In genomic region chr20:35279040-35279439, GRCh38 we compare ENCODE assay signal across 13 cellular contexts. TPM values are rescaled to one million over a fixed set of nuclear protein-coding genes. Genes with fewer than 3 reads are reported as not detected.
DNase-seq lines count a peak whose midpoint lies in the region; ATAC-seq and TF ChIP-seq lines count a peak whose summit lies in the region.
"Had no signal": no experiment of that assay in that cellular context is flagged by ENCODE, and none has a peak within 500 bp of the region (broad histone marks: within the 10 kb centered on the region; RNA-seq: fewer than 3 reads in every experiment).

No MANE protein-coding gene starts in this region.

- no peaks in the 10 kb centered on the region for H3K9me3 ChIP-seq in vagina
- H3K9me3 ChIP-seq in OCI-LY7 (ENCODE audit: low read length), result no peaks in the 10 kb centered on the region

- intact Hi-C loops in vagina (cut with DNase I) (no loop called here), OCI-LY7 (cut with micrococcal nuclease; ENCODE audit: unreplicated experiment) (loop anchor here (10.0 kb wide), 1 partner anchor 404 kb away; the partner anchor contains the start of genes ACSS2 and GGT7)

- H3K36me3 ChIP-seq in vagina (peaks cover 0 to 23% of the 10 kb centered on the region in 2 donors), OCI-LY7 (ENCODE audit: insufficient read depth, low read length) (peaks cover 64% of the 10 kb centered on the region)

- CTCF ChIA-PET in OCI-LY7 (lab: Charles Lee; ENCODE audit: unreplicated experiment), result no interaction called here

- no peaks in the 10 kb centered on the region for H3K27me3 Mint-ChIP-seq in stimulated activated naive CD8-positive, alpha-beta T cell treated with anti-CD3 and anti-CD28 coated beads, Interleukin-15, Interleukin-2, amounts not matched to agents 100 ng/mL and 50 ng/mL, for 24 hours
- H3K27me3 Mint-ChIP-seq in brain (peaks cover 7% of the 10 kb centered on the region), endothelial cell (ENCODE audit: unreplicated experiment) (peaks cover 33% of the 10 kb centered on the region)
- no peaks in the 10 kb centered on the region for H3K27me3 Mint-ChIP-seq in natural killer cell treated with Interleukin-12 subunit alpha and Interleukin-12 subunit beta and Interleukin-15 and Interleukin-18, amount 100 ng/mL, for 72 hours

- peak overlapping the region; percentile 87 for H3K27ac ChIP-seq in vagina
- no peak overlapping the region for H3K27ac ChIP-seq in OCI-LY7 (ENCODE audit: low read depth, low read length, poor library complexity, severe bottlenecking)

- TF ChIP-seq CTCF in brain (conservative IDR thresholded peaks at IDR 0.05) (no peak), vagina (IDR thresholded peaks at IDR 0.05) (no peak), endothelial cell (IDR thresholded peaks at IDR 0.05; ENCODE audit: unreplicated experiment) (no peak), OCI-LY7 (conservative IDR thresholded peaks at IDR 0.05; ENCODE audit: low read length) (no peak)

- no peak overlapping the region for H3K4me3 ChIP-seq in vagina
- H3K4me3 ChIP-seq in OCI-LY7 (ENCODE audit: low read depth, low read length, poor library complexity, severe bottlenecking), result no peak overlapping the region

- no peaks in the 10 kb centered on the region for H3K27me3 ChIP-seq in vagina

- no peak overlapping the region for H3K4me3 Mint-ChIP-seq in stimulated activated naive CD8-positive, alpha-beta T cell treated with anti-CD3 and anti-CD28 coated beads, Interleukin-15, Interleukin-2, amounts not matched to agents 100 ng/mL and 50 ng/mL, for 24 hours
- H3K4me3 Mint-ChIP-seq in brain (peak overlapping the region in 3 of 5 experiments; percentile 45 to 96 (median 77)), endothelial cell (ENCODE audit: unreplicated experiment) (no peak overlapping the region)
- H3K4me3 Mint-ChIP-seq in natural killer cell treated with Interleukin-12 subunit alpha and Interleukin-12 subunit beta and Interleukin-15 and Interleukin-18, amount 100 ng/mL, for 72 hours, result no peak overlapping the region

- POLR2A ChIA-PET in OCI-LY7 (lab: Charles Lee), result no interaction called here

- peaks cover 29% of the 10 kb centered on the region for H3K4me1 Mint-ChIP-seq in stimulated activated naive CD8-positive, alpha-beta T cell treated with anti-CD3 and anti-CD28 coated beads, Interleukin-15, Interleukin-2, amounts not matched to agents 100 ng/mL and 50 ng/mL, for 24 hours (ENCODE audit: low read depth)
- H3K4me1 Mint-ChIP-seq in brain (peaks cover 41% of the 10 kb centered on the region), endothelial cell (ENCODE audit: unreplicated experiment) (peaks cover 14% of the 10 kb centered on the region)
- H3K4me1 Mint-ChIP-seq in natural killer cell treated with Interleukin-12 subunit alpha and Interleukin-12 subunit beta and Interleukin-15 and Interleukin-18, amount 100 ng/mL, for 72 hours (ENCODE audit: low read depth in 2 of 2), result peaks cover 16 to 25% of the 10 kb centered on the region in 2 donors

- no peak for ATAC-seq in stimulated activated naive CD8-positive, alpha-beta T cell treated with anti-CD3 and anti-CD28 coated beads, Interleukin-15, Interleukin-2, amounts not matched to agents 100 U/mL and 50 U/mL, for 24 hours
- ATAC-seq in natural killer cell treated with Interleukin-12 subunit alpha and Interleukin-12 subunit beta and Interleukin-15 and Interleukin-18, amount 100 ng/mL, for 72 hours, result no peak

- peaks cover 65% of the 10 kb centered on the region for H3K4me1 ChIP-seq in vagina
- H3K4me1 ChIP-seq in OCI-LY7 (ENCODE audit: insufficient read depth, low read length, poor library complexity, severe bottlenecking), result peaks cover 24% of the 10 kb centered on the region

- H3K9me2 ChIP-seq in OCI-LY7 (ENCODE audit: insufficient read depth, low read length), result no peaks in the 10 kb centered on the region

- H2AFZ ChIP-seq in OCI-LY7 (ENCODE audit: low read length), result no peak overlapping the region

- peaks cover 51% of the 10 kb centered on the region for H3K36me3 Mint-ChIP-seq in stimulated activated naive CD8-positive, alpha-beta T cell treated with anti-CD3 and anti-CD28 coated beads, Interleukin-15, Interleukin-2, amounts not matched to agents 100 ng/mL and 50 ng/mL, for 24 hours (ENCODE audit: low read depth)
- peaks cover 40% of the 10 kb centered on the region for H3K36me3 Mint-ChIP-seq in brain
- peaks cover 16% of the 10 kb centered on the region for H3K36me3 Mint-ChIP-seq in natural killer cell treated with Interleukin-12 subunit alpha and Interleukin-12 subunit beta and Interleukin-15 and Interleukin-18, amount 100 ng/mL, for 72 hours
- peaks cover 31% of the 10 kb centered on the region for H3K36me3 Mint-ChIP-seq in endothelial cell (ENCODE audit: low read depth, unreplicated experiment)

- H3K9me3 Mint-ChIP-seq in stimulated activated naive CD8-positive, alpha-beta T cell treated with anti-CD3 and anti-CD28 coated beads, Interleukin-15, Interleukin-2, amounts not matched to agents 100 ng/mL and 50 ng/mL, for 24 hours, result no peaks in the 10 kb centered on the region
- H3K9me3 Mint-ChIP-seq in brain, result no peaks in the 10 kb centered on the region
- no peaks in the 10 kb centered on the region for H3K9me3 Mint-ChIP-seq in natural killer cell treated with Interleukin-12 subunit alpha and Interleukin-12 subunit beta and Interleukin-15 and Interleukin-18, amount 100 ng/mL, for 72 hours
- H3K9me3 Mint-ChIP-seq in endothelial cell (ENCODE audit: unreplicated experiment), result no peaks in the 10 kb centered on the region

- BruUV-seq in OCI-LY7 (replicated peaks; lab: Mats Ljungman, UMichigan), result no TSS peak

- H4K20me1 ChIP-seq in OCI-LY7 (ENCODE audit: insufficient read depth, low read length), result no peaks in the 10 kb centered on the region

- TF ChIP-seq POLR2A in vagina (IDR thresholded peaks at IDR 0.05), result no peak

- H3K79me2 ChIP-seq in OCI-LY7 (ENCODE audit: insufficient read depth, low read depth, low read length), result peaks cover 33% of the 10 kb centered on the region

- H3K27ac Mint-ChIP-seq in stimulated activated naive CD8-positive, alpha-beta T cell treated with anti-CD3 and anti-CD28 coated beads, Interleukin-15, Interleukin-2, amounts not matched to agents 100 ng/mL and 50 ng/mL, for 24 hours, result peak overlapping the region; percentile 61
- H3K27ac Mint-ChIP-seq in brain, result peak overlapping the region in 2 of 5 experiments; percentile 88 to 96
- peak overlapping the region; percentile 98 to 99 for H3K27ac Mint-ChIP-seq in natural killer cell treated with Interleukin-12 subunit alpha and Interleukin-12 subunit beta and Interleukin-15 and Interleukin-18, amount 100 ng/mL, for 72 hours
- no peak overlapping the region for H3K27ac Mint-ChIP-seq in endothelial cell (ENCODE audit: unreplicated experiment)

- DNase-seq in stimulated activated naive CD8-positive, alpha-beta T cell treated with anti-CD3 and anti-CD28 coated beads, Interleukin-15, Interleukin-2, amounts not matched to agents 100 U/mL and 50 U/mL, for 24 hours, result no peak
- no peak for DNase-seq in natural killer cell treated with Interleukin-12 subunit alpha and Interleukin-12 subunit beta and Interleukin-15 and Interleukin-18, amount 100 ng/mL, for 72 hours (ENCODE audit: low spot score)
- DNase-seq in vagina (ENCODE audit: extremely low spot score in 2 of 2) (no peak), endothelial cell (ENCODE audit: low spot score) (no peak), OCI-LY7 (ENCODE audit: low spot score) (no peak), GM19240 (ENCODE audit: insufficient read length, low spot score) (no peak)
- DNase-seq: activated CD4-positive, alpha-beta T cell treated with anti-CD3 and anti-CD28 coated beads for 48 hours; cerebellar nuclear complex; hypothalamus; NCI-H1105; occipital lobe had no signal

- H3K4me2 ChIP-seq in OCI-LY7 (ENCODE audit: low read length), result no peak overlapping the region

RNA-seq across cellular contexts. Expression of gene MMP24OS, which starts 1.1 kb away (rescaled TPM):
- 101 TPM for polyA plus RNA-seq in brain (ENCODE audit: insufficient read depth, low read depth, low replicate concordance)
- 10 to 100 TPM; 35.6 to 51.2 TPM for total RNA-seq in natural killer cell treated with Interleukin-12 subunit alpha and Interleukin-12 subunit beta and Interleukin-15 and Interleukin-18, amount 100 ng/mL, for 72 hours
- 36.8 TPM for total RNA-seq in vagina
- total RNA-seq in endothelial cell (ENCODE audit: unreplicated experiment), result 80.7 TPM
- total RNA-seq in OCI-LY7 (2014; rRNA removed; shearing (Covaris generic)), result 13.2 and 14.8 TPM in 2 replicates
- total RNA-seq in OCI-LY7 (2022), result 44.6 and 48.5 TPM in 2 replicates

RNA-seq across cellular contexts. Expression of gene EIF6, which starts 5.5 kb away (rescaled TPM):
- 226 TPM for polyA plus RNA-seq in brain (ENCODE audit: insufficient read depth, low read depth, low replicate concordance)
- 100 to 1,000 TPM; 154 to 233 TPM for total RNA-seq in natural killer cell treated with Interleukin-12 subunit alpha and Interleukin-12 subunit beta and Interleukin-15 and Interleukin-18, amount 100 ng/mL, for 72 hours
- total RNA-seq in vagina, result 124 TPM
- total RNA-seq in endothelial cell (ENCODE audit: unreplicated experiment), result 120 TPM
- total RNA-seq in OCI-LY7 (2014; rRNA removed; shearing (Covaris generic)), result 93.9 and 113 TPM in 2 replicates
- 90.6 and 106 TPM in 2 replicates for total RNA-seq in OCI-LY7 (2022)

RNA-seq across cellular contexts. Expression of gene FAM83C, which starts 13.2 kb away (rescaled TPM):
- not detected for polyA plus RNA-seq in brain (ENCODE audit: insufficient read depth, low read depth, low replicate concordance)
- under 1 TPM in 1 of 2 donors, not detected in 1; 0.10 TPM for total RNA-seq in natural killer cell treated with Interleukin-12 subunit alpha and Interleukin-12 subunit beta and Interleukin-15 and Interleukin-18, amount 100 ng/mL, for 72 hours
- total RNA-seq in vagina (16.9 TPM), endothelial cell (ENCODE audit: unreplicated experiment) (not detected), OCI-LY7 (2022) (not detected in 2 replicates)
- total RNA-seq in OCI-LY7 (2014; rRNA removed; shearing (Covaris generic)), result not detected in 2 replicates
- total RNA-seq: occipital lobe had no signal

RNA-seq across cellular contexts. Expression of gene MMP24, which starts 52.5 kb away (rescaled TPM):
- 28.6 TPM for polyA plus RNA-seq in brain (ENCODE audit: insufficient read depth, low read depth, low replicate concordance)
- not detected for total RNA-seq in natural killer cell treated with Interleukin-12 subunit alpha and Interleukin-12 subunit beta and Interleukin-15 and Interleukin-18, amount 100 ng/mL, for 72 hours
- total RNA-seq in vagina, result 0.98 TPM
- 9.1 TPM for total RNA-seq in endothelial cell (ENCODE audit: unreplicated experiment)
- not detected in 2 replicates for total RNA-seq in OCI-LY7 (2014; rRNA removed; shearing (Covaris generic))
- not detected in 2 replicates for total RNA-seq in OCI-LY7 (2022)

Comparison
In these comparisons a context has a peak if more than half of its experiments do, and no peak if none do; other contexts are left out.
1. H3K4me3 Mint-ChIP-seq: peak in brain (3 of 5); none in stimulated activated naive CD8-positive, alpha-beta T cell treated with anti-CD3 and anti-CD28 coated beads, Interleukin-15, Interleukin-2, amounts not matched to agents 100 ng/mL and 50 ng/mL, for 24 hours (single experiment), natural killer cell treated with Interleukin-12 subunit alpha and Interleukin-12 subunit beta and Interleukin-15 and Interleukin-18, amount 100 ng/mL, for 72 hours (single experiment) and endothelial cell (single experiment).
2. RNA of gene FAM83C, which starts 13.2 kb away (total RNA-seq): 16.9 TPM in vagina (single experiment); 0.10 TPM in natural killer cell treated with Interleukin-12 subunit alpha and Interleukin-12 subunit beta and Interleukin-15 and Interleukin-18, amount 100 ng/mL, for 72 hours, not detected in endothelial cell (single experiment) and not detected in OCI-LY7; every median in the first group is over 10 times any median in the second.